ENCODE assay signal across 1 cellular context in the genomic region with DNA sequence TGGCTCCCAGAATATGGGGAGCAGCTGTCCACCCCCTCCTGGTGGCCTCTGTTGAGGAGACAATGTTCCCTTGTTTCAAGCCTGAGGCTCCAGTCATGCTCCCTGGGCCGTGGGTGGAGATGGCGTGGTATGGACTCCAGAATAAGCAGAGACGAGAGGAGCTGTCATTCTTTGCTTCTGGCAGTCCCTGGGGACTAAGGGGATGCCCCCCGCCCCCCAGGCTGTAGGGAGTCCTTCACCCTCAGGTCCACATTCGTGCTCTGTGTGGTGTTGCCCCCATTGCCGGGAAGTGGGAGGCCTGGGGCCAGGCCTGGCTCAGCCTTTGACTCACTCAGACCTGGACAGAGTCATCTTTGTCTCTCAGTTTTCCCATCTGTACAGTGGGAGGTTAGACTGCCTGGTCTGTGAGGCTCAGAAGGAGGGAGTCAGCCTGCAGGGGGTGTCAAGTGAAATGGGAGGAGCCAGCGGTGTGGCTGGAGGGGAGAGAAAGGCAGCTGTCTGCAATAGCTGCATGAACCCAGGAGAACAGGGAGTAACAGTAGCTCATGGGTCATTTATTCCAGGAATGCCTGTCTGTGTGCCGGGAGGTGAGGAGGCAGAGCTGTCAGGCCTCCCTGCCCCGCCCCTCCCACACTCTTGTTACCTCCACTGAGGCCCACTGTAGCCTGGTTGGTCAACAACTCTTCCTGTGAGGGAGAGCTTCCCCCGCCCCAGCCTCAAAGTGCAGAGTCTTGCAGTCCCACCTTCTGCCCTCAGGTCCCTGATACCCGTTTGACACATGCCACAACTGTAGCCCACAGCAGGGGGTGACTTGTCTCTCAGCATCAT.
TF ChIP-seq lines count a peak whose summit lies in the region.

No MANE protein-coding gene starts in this region.

TF ChIP-seq in HepG2, 621 proteins besides CTCF, POLR2A, EP300 and RAD21 (continued from another document and continues in another):
- TF ChIP-seq, protein P1, sequence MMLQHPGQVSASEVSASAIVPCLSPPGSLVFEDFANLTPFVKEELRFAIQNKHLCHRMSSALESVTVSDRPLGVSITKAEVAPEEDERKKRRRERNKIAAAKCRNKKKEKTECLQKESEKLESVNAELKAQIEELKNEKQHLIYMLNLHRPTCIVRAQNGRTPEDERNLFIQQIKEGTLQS (CRISPR knock-in tag; IDR thresholded peaks at IDR 0.05): no peak
- 0 out of 2 replicates have a peak, but pooled peaks have one; percentile 67 for TF ChIP-seq ZNF543 (CRISPR knock-in tag; IDR thresholded peaks at IDR 0.05)
- TF ChIP-seq, protein P2, sequence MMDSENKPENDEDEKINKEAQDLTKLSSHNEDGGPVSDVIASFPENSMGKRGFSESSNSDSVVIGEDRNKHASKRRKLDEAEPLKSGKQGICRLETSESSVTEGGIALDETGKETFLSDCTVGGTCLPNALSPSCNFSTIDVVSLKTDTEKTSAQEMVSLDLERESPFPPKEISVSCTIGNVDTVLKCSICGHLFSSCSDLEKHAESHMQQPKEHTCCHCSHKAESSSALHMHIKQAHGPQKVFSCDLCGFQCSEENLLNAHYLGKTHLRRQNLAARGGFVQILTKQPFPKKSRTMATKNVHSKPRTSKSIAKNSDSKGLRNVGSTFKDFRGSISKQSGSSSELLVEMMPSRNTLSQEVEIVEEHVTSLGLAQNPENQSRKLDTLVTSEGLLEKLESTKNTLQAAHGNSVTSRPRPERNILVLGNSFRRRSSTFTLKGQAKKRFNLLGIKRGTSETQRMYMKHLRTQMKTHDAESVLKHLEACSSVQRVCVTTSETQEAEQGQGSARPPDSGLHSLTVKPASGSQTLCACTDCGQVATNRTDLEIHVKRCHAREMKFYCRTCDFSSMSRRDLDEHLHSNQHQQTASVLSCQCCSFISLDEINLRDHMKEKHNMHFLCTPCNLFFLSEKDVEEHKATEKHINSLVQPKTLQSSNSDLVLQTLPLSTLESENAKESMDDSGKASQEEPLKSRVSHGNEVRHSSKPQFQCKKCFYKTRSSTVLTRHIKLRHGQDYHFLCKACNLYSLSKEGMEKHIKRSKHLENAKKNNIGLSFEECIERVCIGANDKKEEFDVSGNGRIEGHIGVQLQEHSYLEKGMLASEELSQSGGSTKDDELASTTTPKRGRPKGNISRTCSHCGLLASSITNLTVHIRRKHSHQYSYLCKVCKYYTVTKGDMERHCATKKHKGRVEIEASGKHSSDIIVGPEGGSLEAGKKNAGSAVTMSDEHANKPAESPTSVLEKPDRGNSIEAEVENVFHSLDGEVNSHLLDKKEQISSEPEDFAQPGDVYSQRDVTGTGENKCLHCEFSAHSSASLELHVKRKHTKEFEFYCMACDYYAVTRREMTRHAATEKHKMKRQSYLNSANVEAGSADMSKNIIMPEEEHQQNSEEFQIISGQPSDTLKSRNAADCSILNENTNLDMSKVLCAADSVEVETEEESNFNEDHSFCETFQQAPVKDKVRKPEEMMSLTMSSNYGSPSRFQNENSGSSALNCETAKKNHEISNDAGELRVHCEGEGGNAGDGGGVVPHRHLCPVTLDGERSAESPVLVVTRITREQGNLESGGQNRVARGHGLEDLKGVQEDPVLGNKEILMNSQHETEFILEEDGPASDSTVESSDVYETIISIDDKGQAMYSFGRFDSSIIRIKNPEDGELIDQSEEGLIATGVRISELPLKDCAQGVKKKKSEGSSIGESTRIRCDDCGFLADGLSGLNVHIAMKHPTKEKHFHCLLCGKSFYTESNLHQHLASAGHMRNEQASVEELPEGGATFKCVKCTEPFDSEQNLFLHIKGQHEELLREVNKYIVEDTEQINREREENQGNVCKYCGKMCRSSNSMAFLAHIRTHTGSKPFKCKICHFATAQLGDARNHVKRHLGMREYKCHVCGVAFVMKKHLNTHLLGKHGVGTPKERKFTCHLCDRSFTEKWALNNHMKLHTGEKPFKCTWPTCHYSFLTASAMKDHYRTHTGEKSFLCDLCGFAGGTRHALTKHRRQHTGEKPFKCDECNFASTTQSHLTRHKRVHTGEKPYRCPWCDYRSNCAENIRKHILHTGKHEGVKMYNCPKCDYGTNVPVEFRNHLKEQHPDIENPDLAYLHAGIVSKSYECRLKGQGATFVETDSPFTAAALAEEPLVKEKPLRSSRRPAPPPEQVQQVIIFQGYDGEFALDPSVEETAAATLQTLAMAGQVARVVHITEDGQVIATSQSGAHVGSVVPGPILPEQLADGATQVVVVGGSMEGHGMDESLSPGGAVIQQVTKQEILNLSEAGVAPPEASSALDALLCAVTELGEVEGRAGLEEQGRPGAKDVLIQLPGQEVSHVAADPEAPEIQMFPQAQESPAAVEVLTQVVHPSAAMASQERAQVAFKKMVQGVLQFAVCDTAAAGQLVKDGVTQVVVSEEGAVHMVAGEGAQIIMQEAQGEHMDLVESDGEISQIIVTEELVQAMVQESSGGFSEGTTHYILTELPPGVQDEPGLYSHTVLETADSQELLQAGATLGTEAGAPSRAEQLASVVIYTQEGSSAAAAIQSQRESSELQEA (CRISPR knock-in tag; IDR thresholded peaks at IDR 0.05; ENCODE audit: not compliant biosample characterization): no peak
- TF ChIP-seq, protein P3, sequence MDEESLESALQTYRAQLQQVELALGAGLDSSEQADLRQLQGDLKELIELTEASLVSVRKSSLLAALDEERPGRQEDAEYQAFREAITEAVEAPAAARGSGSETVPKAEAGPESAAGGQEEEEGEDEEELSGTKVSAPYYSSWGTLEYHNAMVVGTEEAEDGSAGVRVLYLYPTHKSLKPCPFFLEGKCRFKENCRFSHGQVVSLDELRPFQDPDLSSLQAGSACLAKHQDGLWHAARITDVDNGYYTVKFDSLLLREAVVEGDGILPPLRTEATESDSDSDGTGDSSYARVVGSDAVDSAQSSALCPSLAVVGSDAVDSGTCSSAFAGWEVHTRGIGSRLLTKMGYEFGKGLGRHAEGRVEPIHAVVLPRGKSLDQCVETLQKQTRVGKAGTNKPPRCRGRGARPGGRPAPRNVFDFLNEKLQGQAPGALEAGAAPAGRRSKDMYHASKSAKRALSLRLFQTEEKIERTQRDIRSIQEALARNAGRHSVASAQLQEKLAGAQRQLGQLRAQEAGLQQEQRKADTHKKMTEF (CRISPR knock-in tag; IDR thresholded peaks at IDR 0.05): peak; percentile 34; the same call in 1 of the 2 replicates
- no peak for TF ChIP-seq ASH2L (IDR thresholded peaks at IDR 0.05; ENCODE audit: insufficient read length, low read depth, low read length)
- 0 out of 2 replicates have a peak, but pooled peaks have one; percentile 8 for TF ChIP-seq ZNF607 (CRISPR knock-in tag; IDR thresholded peaks at IDR 0.05; ENCODE audit: borderline replicate concordance)
- TF ChIP-seq, protein P4, sequence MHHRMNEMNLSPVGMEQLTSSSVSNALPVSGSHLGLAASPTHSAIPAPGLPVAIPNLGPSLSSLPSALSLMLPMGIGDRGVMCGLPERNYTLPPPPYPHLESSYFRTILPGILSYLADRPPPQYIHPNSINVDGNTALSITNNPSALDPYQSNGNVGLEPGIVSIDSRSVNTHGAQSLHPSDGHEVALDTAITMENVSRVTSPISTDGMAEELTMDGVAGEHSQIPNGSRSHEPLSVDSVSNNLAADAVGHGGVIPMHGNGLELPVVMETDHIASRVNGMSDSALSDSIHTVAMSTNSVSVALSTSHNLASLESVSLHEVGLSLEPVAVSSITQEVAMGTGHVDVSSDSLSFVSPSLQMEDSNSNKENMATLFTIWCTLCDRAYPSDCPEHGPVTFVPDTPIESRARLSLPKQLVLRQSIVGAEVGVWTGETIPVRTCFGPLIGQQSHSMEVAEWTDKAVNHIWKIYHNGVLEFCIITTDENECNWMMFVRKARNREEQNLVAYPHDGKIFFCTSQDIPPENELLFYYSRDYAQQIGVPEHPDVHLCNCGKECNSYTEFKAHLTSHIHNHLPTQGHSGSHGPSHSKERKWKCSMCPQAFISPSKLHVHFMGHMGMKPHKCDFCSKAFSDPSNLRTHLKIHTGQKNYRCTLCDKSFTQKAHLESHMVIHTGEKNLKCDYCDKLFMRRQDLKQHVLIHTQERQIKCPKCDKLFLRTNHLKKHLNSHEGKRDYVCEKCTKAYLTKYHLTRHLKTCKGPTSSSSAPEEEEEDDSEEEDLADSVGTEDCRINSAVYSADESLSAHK (CRISPR knock-in tag; IDR thresholded peaks at IDR 0.05; ENCODE audit: borderline replicate concordance): no peak
- TF ChIP-seq HMG20A (CRISPR knock-in tag; IDR thresholded peaks at IDR 0.05; ENCODE audit: borderline replicate concordance): peak; percentile 33; the same call in 1 of the 2 replicates
- TF ChIP-seq, protein P5, sequence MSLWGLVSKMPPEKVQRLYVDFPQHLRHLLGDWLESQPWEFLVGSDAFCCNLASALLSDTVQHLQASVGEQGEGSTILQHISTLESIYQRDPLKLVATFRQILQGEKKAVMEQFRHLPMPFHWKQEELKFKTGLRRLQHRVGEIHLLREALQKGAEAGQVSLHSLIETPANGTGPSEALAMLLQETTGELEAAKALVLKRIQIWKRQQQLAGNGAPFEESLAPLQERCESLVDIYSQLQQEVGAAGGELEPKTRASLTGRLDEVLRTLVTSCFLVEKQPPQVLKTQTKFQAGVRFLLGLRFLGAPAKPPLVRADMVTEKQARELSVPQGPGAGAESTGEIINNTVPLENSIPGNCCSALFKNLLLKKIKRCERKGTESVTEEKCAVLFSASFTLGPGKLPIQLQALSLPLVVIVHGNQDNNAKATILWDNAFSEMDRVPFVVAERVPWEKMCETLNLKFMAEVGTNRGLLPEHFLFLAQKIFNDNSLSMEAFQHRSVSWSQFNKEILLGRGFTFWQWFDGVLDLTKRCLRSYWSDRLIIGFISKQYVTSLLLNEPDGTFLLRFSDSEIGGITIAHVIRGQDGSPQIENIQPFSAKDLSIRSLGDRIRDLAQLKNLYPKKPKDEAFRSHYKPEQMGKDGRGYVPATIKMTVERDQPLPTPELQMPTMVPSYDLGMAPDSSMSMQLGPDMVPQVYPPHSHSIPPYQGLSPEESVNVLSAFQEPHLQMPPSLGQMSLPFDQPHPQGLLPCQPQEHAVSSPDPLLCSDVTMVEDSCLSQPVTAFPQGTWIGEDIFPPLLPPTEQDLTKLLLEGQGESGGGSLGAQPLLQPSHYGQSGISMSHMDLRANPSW (CRISPR knock-in tag; IDR thresholded peaks at IDR 0.05; ENCODE audit: borderline replicate concordance): no peak
- TF ChIP-seq FOXA1 (IDR thresholded peaks at IDR 0.05): no peak
- TF ChIP-seq FOXA1 (CRISPR knock-in tag; IDR thresholded peaks at IDR 0.05): peak; percentile 72; the same call in 1 of the 2 replicates
- TF ChIP-seq RARG (CRISPR knock-in tag; IDR thresholded peaks at IDR 0.05; ENCODE audit: low read depth): no peak
- TF ChIP-seq, protein P6, sequence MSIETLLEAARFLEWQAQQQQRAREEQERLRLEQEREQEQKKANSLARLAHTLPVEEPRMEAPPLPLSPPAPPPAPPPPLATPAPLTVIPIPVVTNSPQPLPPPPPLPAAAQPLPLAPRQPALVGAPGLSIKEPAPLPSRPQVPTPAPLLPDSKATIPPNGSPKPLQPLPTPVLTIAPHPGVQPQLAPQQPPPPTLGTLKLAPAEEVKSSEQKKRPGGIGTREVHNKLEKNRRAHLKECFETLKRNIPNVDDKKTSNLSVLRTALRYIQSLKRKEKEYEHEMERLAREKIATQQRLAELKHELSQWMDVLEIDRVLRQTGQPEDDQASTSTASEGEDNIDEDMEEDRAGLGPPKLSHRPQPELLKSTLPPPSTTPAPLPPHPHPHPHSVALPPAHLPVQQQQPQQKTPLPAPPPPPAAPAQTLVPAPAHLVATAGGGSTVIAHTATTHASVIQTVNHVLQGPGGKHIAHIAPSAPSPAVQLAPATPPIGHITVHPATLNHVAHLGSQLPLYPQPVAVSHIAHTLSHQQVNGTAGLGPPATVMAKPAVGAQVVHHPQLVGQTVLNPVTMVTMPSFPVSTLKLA (IDR thresholded peaks at IDR 0.05): peak; percentile 32; the same call in 1 of the 2 replicates
- 0 out of 2 replicates have a peak, but pooled peaks have one; percentile 63 for TF ChIP-seq KLF9 (CRISPR knock-in tag; IDR thresholded peaks at IDR 0.05; ENCODE audit: low read depth)
- TF ChIP-seq SALL1 (CRISPR knock-in tag; IDR thresholded peaks at IDR 0.05): peak; percentile 89
- 0 out of 2 replicates have a peak, but pooled peaks have one; percentile 32 for TF ChIP-seq ZNF263 (CRISPR knock-in tag; IDR thresholded peaks at IDR 0.05)
